ENCODE assay signal across 1 cellular context in genomic region chr10:7818295-7819125, GRCh38.
TF ChIP-seq lines count a peak whose summit lies in the region.

TSS of gene TAF3 (plus strand) at chr10:7818505. CDS start at chr10:7818710, 205 bp downstream.

TF ChIP-seq in GM12878, 131 proteins besides CTCF, POLR2A, EP300 and RAD21 (continued from another document and continues in another):
- TF ChIP-seq PBX3 (IDR thresholded peaks at IDR 0.05; ENCODE audit: insufficient replicate concordance, low read depth, low read length) (no peak), ZNF384 (IDR thresholded peaks at IDR 0.05; ENCODE audit: borderline replicate concordance, low read depth, low read length) (no peak), ATF7 (IDR thresholded peaks at IDR 0.05; ENCODE audit: low read depth) (no peak), JUND (IDR thresholded peaks at IDR 0.05; ENCODE audit: low read depth, low read length) (peak; percentile 51; the same call in 1 of the 2 replicates), MTA3 (IDR thresholded peaks at IDR 0.05; ENCODE audit: borderline replicate concordance, low read length) (no peak), ETV6 (conservative IDR thresholded peaks at IDR 0.05 in 1 of 2, IDR thresholded peaks at IDR 0.05 in 1 of 2; ENCODE audit: borderline replicate concordance in 1 of 2, low read depth in 1 of 2) (no peak), RELA (IDR thresholded peaks at IDR 0.05; ENCODE audit: borderline replicate concordance, partially characterized antibody) (peak; percentile 51), MXI1 (IDR thresholded peaks at IDR 0.05; ENCODE audit: low read depth, low read length) (peak; percentile 75), MYC (IDR thresholded peaks at IDR 0.05; ENCODE audit: insufficient read depth, insufficient read length, insufficient replicate concordance, low read length, severe bottlenecking) (no peak), IKZF2 (IDR thresholded peaks at IDR 0.05) (no peak), RAD51 (IDR thresholded peaks at IDR 0.05) (no peak), STAT3 (IDR thresholded peaks at IDR 0.05; ENCODE audit: low read depth, low read length) (no peak), SREBF2 (IDR thresholded peaks at IDR 0.05; ENCODE audit: low read length) (no peak), CHD4 (IDR thresholded peaks at IDR 0.05) (no peak), CHD1 (IDR thresholded peaks at IDR 0.05; ENCODE audit: low read depth, low read length) (0 out of 2 replicates have a peak, but pooled peaks have one; percentile 27), MTA2 (IDR thresholded peaks at IDR 0.05; ENCODE audit: low read depth) (no peak), TBL1XR1 (IDR thresholded peaks at IDR 0.05; ENCODE audit: low read depth, low read length) (no peak; the same call in 1 of the 2 replicates), NR2F1 (conservative IDR thresholded peaks at IDR 0.05) (no peak), BRCA1 (IDR thresholded peaks at IDR 0.05; ENCODE audit: low read depth, low read length) (no peak; the same call in 1 of the 2 replicates), DPF2 (IDR thresholded peaks at IDR 0.05) (peak; percentile 52; the same call in 1 of the 2 replicates), CREM (IDR thresholded peaks at IDR 0.05; ENCODE audit: low read depth) (peak; percentile 70; the same call in 1 of the 2 replicates), ZBTB11 (CRISPR knock-in tag; IDR thresholded peaks at IDR 0.05) (no peak), POU2F2 (IDR thresholded peaks at IDR 0.05; ENCODE audit: borderline replicate concordance, low read depth, low read length) (peak; percentile 80; the same call in 1 of the 3 replicates), ASH2L (IDR thresholded peaks at IDR 0.05; ENCODE audit: borderline replicate concordance, low read depth) (peak; percentile 52; the same call in 1 of the 2 replicates), SIN3A (IDR thresholded peaks at IDR 0.05; ENCODE audit: low read depth, low read length) (peak; percentile 91), MEF2B (IDR thresholded peaks at IDR 0.05; ENCODE audit: partially characterized antibody, poor library complexity, severe bottlenecking) (no peak), YBX1 (IDR thresholded peaks at IDR 0.05) (no peak), ZBED1 (IDR thresholded peaks at IDR 0.05; ENCODE audit: borderline replicate concordance) (no peak), FOXK2 (IDR thresholded peaks at IDR 0.05) (0 out of 2 replicates have a peak, but pooled peaks have one; percentile 6), NFXL1 (IDR thresholded peaks at IDR 0.05; ENCODE audit: borderline replicate concordance) (no peak), HSF1 (IDR thresholded peaks at IDR 0.05; ENCODE audit: low read depth, low read length) (no peak), ZBTB33 (IDR thresholded peaks at IDR 0.05) (no peak), JUNB (IDR thresholded peaks at IDR 0.05) (no peak), BACH1 (IDR thresholded peaks at IDR 0.05; ENCODE audit: borderline replicate concordance) (peak; percentile 38; the same call in 1 of the 2 replicates), YY1 (IDR thresholded peaks at IDR 0.05; ENCODE audit: low read depth, low read length) (peak; percentile 99), NFIC (IDR thresholded peaks at IDR 0.05; ENCODE audit: low read depth, low read length) (no peak), POLR2AphosphoS5 (IDR thresholded peaks at IDR 0.05; ENCODE audit: low read length) (peak; percentile 86), HCFC1 (IDR thresholded peaks at IDR 0.05; ENCODE audit: low read length) (peak; percentile 75), KLF5 (IDR thresholded peaks at IDR 0.05; ENCODE audit: partially characterized antibody) (no peak), ESRRA (IDR thresholded peaks at IDR 0.05; ENCODE audit: low read length) (peak; percentile 62; the same call in 1 of the 2 replicates), ZNF622 (IDR thresholded peaks at IDR 0.05) (no peak), NR2C1 (IDR thresholded peaks at IDR 0.05) (no peak), SMARCA5 (IDR thresholded peaks at IDR 0.05) (0 out of 2 replicates have a peak, but pooled peaks have one; percentile 31), BCL11A (IDR thresholded peaks at IDR 0.05; ENCODE audit: low read depth, low read length) (0 out of 2 replicates have a peak, but pooled peaks have one; percentile 6), CBX3 (IDR thresholded peaks at IDR 0.05; ENCODE audit: borderline replicate concordance, low read depth) (no peak), TCF3 (IDR thresholded peaks at IDR 0.05; ENCODE audit: borderline replicate concordance, insufficient read depth, low read depth, low read length) (peak; percentile 88)
- TF ChIP-seq, protein P1, sequence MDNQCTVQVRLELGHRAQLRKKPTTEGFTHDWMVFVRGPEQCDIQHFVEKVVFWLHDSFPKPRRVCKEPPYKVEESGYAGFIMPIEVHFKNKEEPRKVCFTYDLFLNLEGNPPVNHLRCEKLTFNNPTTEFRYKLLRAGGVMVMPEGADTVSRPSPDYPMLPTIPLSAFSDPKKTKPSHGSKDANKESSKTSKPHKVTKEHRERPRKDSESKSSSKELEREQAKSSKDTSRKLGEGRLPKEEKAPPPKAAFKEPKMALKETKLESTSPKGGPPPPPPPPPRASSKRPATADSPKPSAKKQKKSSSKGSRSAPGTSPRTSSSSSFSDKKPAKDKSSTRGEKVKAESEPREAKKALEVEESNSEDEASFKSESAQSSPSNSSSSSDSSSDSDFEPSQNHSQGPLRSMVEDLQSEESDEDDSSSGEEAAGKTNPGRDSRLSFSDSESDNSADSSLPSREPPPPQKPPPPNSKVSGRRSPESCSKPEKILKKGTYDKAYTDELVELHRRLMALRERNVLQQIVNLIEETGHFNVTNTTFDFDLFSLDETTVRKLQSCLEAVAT (IDR thresholded peaks at IDR 0.05), result peak; percentile 100
- TF ChIP-seq, protein P2, sequence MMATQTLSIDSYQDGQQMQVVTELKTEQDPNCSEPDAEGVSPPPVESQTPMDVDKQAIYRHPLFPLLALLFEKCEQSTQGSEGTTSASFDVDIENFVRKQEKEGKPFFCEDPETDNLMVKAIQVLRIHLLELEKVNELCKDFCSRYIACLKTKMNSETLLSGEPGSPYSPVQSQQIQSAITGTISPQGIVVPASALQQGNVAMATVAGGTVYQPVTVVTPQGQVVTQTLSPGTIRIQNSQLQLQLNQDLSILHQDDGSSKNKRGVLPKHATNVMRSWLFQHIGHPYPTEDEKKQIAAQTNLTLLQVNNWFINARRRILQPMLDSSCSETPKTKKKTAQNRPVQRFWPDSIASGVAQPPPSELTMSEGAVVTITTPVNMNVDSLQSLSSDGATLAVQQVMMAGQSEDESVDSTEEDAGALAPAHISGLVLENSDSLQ (IDR thresholded peaks at IDR 0.05), result no peak
- TF ChIP-seq, protein P3, sequence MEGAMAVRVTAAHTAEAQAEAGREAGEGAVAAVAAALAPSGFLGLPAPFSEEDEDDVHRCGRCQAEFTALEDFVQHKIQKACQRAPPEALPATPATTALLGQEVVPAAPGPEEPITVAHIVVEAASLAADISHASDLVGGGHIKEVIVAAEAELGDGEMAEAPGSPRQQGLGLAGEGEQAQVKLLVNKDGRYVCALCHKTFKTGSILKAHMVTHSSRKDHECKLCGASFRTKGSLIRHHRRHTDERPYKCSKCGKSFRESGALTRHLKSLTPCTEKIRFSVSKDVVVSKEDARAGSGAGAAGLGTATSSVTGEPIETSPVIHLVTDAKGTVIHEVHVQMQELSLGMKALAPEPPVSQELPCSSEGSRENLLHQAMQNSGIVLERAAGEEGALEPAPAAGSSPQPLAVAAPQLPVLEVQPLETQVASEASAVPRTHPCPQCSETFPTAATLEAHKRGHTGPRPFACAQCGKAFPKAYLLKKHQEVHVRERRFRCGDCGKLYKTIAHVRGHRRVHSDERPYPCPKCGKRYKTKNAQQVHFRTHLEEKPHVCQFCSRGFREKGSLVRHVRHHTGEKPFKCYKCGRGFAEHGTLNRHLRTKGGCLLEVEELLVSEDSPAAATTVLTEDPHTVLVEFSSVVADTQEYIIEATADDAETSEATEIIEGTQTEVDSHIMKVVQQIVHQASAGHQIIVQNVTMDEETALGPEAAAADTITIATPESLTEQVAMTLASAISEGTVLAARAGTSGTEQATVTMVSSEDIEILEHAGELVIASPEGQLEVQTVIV (IDR thresholded peaks at IDR 0.05; ENCODE audit: borderline replicate concordance, partially characterized antibody), result peak; percentile 50
- TF ChIP-seq, protein P4, sequence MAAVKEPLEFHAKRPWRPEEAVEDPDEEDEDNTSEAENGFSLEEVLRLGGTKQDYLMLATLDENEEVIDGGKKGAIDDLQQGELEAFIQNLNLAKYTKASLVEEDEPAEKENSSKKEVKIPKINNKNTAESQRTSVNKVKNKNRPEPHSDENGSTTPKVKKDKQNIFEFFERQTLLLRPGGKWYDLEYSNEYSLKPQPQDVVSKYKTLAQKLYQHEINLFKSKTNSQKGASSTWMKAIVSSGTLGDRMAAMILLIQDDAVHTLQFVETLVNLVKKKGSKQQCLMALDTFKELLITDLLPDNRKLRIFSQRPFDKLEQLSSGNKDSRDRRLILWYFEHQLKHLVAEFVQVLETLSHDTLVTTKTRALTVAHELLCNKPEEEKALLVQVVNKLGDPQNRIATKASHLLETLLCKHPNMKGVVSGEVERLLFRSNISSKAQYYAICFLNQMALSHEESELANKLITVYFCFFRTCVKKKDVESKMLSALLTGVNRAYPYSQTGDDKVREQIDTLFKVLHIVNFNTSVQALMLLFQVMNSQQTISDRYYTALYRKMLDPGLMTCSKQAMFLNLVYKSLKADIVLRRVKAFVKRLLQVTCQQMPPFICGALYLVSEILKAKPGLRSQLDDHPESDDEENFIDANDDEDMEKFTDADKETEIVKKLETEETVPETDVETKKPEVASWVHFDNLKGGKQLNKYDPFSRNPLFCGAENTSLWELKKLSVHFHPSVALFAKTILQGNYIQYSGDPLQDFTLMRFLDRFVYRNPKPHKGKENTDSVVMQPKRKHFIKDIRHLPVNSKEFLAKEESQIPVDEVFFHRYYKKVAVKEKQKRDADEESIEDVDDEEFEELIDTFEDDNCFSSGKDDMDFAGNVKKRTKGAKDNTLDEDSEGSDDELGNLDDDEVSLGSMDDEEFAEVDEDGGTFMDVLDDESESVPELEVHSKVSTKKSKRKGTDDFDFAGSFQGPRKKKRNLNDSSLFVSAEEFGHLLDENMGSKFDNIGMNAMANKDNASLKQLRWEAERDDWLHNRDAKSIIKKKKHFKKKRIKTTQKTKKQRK (IDR thresholded peaks at IDR 0.05; ENCODE audit: low read depth, low read length), result peak; percentile 69
- TF ChIP-seq, protein P5, sequence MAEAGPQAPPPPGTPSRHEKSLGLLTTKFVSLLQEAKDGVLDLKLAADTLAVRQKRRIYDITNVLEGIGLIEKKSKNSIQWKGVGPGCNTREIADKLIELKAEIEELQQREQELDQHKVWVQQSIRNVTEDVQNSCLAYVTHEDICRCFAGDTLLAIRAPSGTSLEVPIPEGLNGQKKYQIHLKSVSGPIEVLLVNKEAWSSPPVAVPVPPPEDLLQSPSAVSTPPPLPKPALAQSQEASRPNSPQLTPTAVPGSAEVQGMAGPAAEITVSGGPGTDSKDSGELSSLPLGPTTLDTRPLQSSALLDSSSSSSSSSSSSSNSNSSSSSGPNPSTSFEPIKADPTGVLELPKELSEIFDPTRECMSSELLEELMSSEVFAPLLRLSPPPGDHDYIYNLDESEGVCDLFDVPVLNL (IDR thresholded peaks at IDR 0.05; ENCODE audit: low read depth, low read length), result no peak
